ENCODE assay signal across 8 cellular contexts in the genomic region with DNA sequence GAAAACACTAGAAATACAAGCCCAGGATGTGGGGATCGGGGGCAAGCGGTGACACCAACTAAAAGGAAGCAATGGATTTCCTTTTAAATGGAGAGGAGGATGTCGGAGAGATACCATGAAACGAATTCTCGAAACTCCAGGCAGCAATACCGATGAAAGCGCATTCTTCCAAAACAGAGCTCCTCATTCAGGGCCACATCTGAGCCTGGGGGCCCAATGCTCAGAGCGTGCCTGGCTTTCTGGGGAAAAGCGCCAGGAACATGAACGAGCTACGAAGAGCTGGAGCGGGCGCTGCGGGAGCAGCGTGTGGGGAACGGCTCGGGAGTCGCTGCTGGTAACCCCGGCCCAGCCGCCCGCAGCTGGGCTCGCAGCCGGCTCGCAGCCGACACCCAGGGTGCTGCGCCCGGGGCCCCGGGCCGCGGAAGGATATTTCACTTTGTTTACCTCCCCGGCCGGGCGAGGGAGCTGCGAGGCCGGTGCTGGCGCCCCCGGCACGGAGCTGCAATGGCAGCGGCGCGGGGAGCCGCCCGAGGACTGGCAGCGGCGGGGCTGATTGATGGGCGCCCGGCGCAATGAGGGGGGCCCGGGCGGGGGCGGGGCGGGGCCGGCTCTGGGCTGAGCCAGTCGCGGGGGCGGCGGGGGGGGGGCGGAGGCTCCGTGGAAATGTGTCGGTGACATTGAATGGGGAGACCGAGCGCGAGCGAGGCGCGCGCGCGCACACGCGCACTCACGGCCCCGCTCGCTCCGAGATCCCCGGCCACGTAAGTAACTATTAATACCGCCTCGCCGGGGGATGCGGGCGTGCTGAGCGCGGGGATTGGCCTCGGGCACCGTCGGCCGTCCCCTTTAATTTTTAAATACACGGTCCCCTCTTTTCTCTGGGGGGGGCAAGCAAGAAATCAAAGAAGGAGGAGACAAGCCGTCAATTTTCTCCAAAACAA. TPM values are rescaled to one million over a fixed set of nuclear protein-coding genes. Genes with fewer than 3 reads are reported as not detected.
A peak's percentile ranks its signal among the peaks of the same experiment; 100 is the strongest.
DNase-seq lines count a peak whose midpoint lies in the region; FAIRE-seq and TF ChIP-seq lines count a peak whose summit lies in the region.

A gene (plus strand): TSS at position 687 of the 941 bp plus-strand sequence. CDS start 1,372 bp downstream, outside the sequence.

- peak within 1 kb of the TSS; percentile 72 for H2BK120ac ChIP-seq in neuronal stem cell (ENCODE audit: low read depth, low read length)

- peak within 1 kb of the TSS; percentile 28 for H3K23ac ChIP-seq in neuronal stem cell (ENCODE audit: low read depth, low read length, poor library complexity)

- peak; percentile 69 for DNase-seq in DMS79 (lab: John Stamatoyannopoulos, UW)
- peak; percentile 45 for DNase-seq in H4 (ENCODE audit: low spot score)
- peak; percentile 93 for DNase-seq in MM.1S
- DNase-seq in SK-N-MC (ENCODE audit: low read depth, low spot score): no peak
- peak; percentile 84 for DNase-seq in activated naive CD4-positive, alpha-beta T cell treated with anti-CD3 and anti-CD28 coated beads for 36 hours
- DNase-seq in frontal cortex (ENCODE audit: low spot score in 2 of 2): peak; percentile 92 to 96
- peak; percentile 75 for DNase-seq in neuronal stem cell (ENCODE audit: low spot score)

- peak within 1 kb of the TSS; percentile 96 for H2BK5ac ChIP-seq in neuronal stem cell (ENCODE audit: low read length)

- peak within 1 kb of the TSS; percentile 76 for H2AK5ac ChIP-seq in neuronal stem cell (ENCODE audit: low read depth, low read length)

- peak within 1 kb of the TSS; percentile 89 for H3K4me3 ChIP-seq in MM.1S (ENCODE audit: low read length)
- H3K4me3 ChIP-seq in SK-N-MC: peak within 1 kb of the TSS; percentile 89
- peak within 1 kb of the TSS; percentile 76 to 94 for H3K4me3 ChIP-seq in neuronal stem cell (ENCODE audit: low read length in 2 of 2)
- H3K4me3 ChIP-seq in subcutaneous abdominal adipose tissue (ENCODE audit: low read depth in 1 of 5, low read length in 5 of 5): peak within 1 kb of the TSS; percentile 71 to 86 (median 85)

- intact Hi-C loops in activated naive CD4-positive, alpha-beta T cell treated with anti-CD3 and anti-CD28 coated beads for 36 hours (cut with micrococcal nuclease): loop anchor here (1.0 to 5.0 kb wide), 14 partner anchors 161 to 1029 kb away; no protein-coding TSS in a partner anchor

- peak within 1 kb of the TSS; percentile 70 for H3K9ac ChIP-seq in MM.1S (ENCODE audit: low read length)
- peak within 1 kb of the TSS; percentile 79 for H3K9ac ChIP-seq in SK-N-MC (ENCODE audit: insufficient read length)
- H3K9ac ChIP-seq in neuronal stem cell (ENCODE audit: low read depth, low read length, poor library complexity): peak within 1 kb of the TSS; percentile 93
- peak within 1 kb of the TSS; percentile 44 to 90 (median 81) for H3K9ac ChIP-seq in subcutaneous abdominal adipose tissue (ENCODE audit: low read length in 5 of 5)

- H3K9me2 ChIP-seq in MM.1S (replicated peaks; ENCODE audit: insufficient read depth, low read length): no peaks in the 10 kb centered on the region

- no peak for FAIRE-seq in frontal cortex (lab: Jason Lieb, UNC)

- H3K4me3 Mint-ChIP-seq in activated naive CD4-positive, alpha-beta T cell treated with anti-CD3 and anti-CD28 coated beads for 36 hours: peak within 1 kb of the TSS; percentile 96

- peaks cover 45% of the 10 kb centered on the region for H3K4me1 Mint-ChIP-seq in activated naive CD4-positive, alpha-beta T cell treated with anti-CD3 and anti-CD28 coated beads for 36 hours (ENCODE audit: low read depth)

- H2BK15ac ChIP-seq in neuronal stem cell (ENCODE audit: low read length): peak within 1 kb of the TSS; percentile 68

- H3K4ac ChIP-seq in neuronal stem cell (ENCODE audit: low read length): peak within 1 kb of the TSS; percentile 94

- CTCF ChIA-PET in activated naive CD4-positive, alpha-beta T cell treated with anti-CD3 and anti-CD28 coated beads for 36 hours (lab: Charles Lee): interaction anchor here (0.6 to 4.1 kb wide), 37 partner anchors 9 to 888 kb away, joined by 3 to 33 read pairs (median 4); no protein-coding TSS in a partner anchor

- peak within 1 kb of the TSS; percentile 97 for H3K14ac ChIP-seq in neuronal stem cell (ENCODE audit: low read length)

- H3F3A ChIP-seq in MM.1S (ENCODE audit: insufficient read depth, low read length): 0 out of 2 replicates have a peak, but pooled peaks cover 10% of the 10 kb centered on the region

- H3K79me2 ChIP-seq in MM.1S (ENCODE audit: low read length): 0 out of 2 replicates have a peak, but pooled peaks cover 4% of the 10 kb centered on the region

- no peaks in the 10 kb centered on the region for H3K9me3 Mint-ChIP-seq in activated naive CD4-positive, alpha-beta T cell treated with anti-CD3 and anti-CD28 coated beads for 36 hours

- no peaks in the 10 kb centered on the region for H4K20me1 ChIP-seq in MM.1S (ENCODE audit: insufficient read depth, low read length)

- H3K27me3 Mint-ChIP-seq in activated naive CD4-positive, alpha-beta T cell treated with anti-CD3 and anti-CD28 coated beads for 36 hours (ENCODE audit: low read depth): peaks cover 1% of the 10 kb centered on the region

- peak within 1 kb of the TSS; percentile 82 for H4K91ac ChIP-seq in neuronal stem cell (ENCODE audit: low read depth, low read length, poor library complexity)

- peak within 1 kb of the TSS; percentile 94 for H2AFZ ChIP-seq in MM.1S (ENCODE audit: low read length)
- peak within 1 kb of the TSS; percentile 86 for H2AFZ ChIP-seq in neuronal stem cell (ENCODE audit: low read length)

- no peaks in the 10 kb centered on the region for H3K79me1 ChIP-seq in neuronal stem cell (ENCODE audit: low read depth, low read length)

- peak within 1 kb of the TSS; percentile 76 for H3K27ac Mint-ChIP-seq in activated naive CD4-positive, alpha-beta T cell treated with anti-CD3 and anti-CD28 coated beads for 36 hours

- peak within 1 kb of the TSS; percentile 59; the same call in 1 of the 2 replicates for H3K27ac ChIP-seq in MM.1S (ENCODE audit: low read length)
- H3K27ac ChIP-seq in SK-N-MC: peak within 1 kb of the TSS; percentile 87
- peak within 1 kb of the TSS; percentile 83 for H3K27ac ChIP-seq in neuronal stem cell (replicated peaks; ENCODE audit: low read length)
- H3K27ac ChIP-seq in subcutaneous abdominal adipose tissue (ENCODE audit: low read depth, low read length): peak within 1 kb of the TSS; percentile 93

- H3K36me3 ChIP-seq in MM.1S (replicated peaks; ENCODE audit: insufficient read depth, low read length) (no peaks in the 10 kb centered on the region), SK-N-MC (ENCODE audit: insufficient read depth, low read length) (no peaks in the 10 kb centered on the region), neuronal stem cell (replicated peaks in 1 of 2; ENCODE audit: control insufficient read depth in 2 of 2, insufficient read depth in 2 of 2, low read length in 2 of 2) (peaks cover 0 to 11% of the 10 kb centered on the region in 2 donors), subcutaneous abdominal adipose tissue (ENCODE audit: control insufficient read depth in 5 of 5, insufficient read depth in 5 of 5, low read length in 5 of 5) (no peaks in the 10 kb centered on the region)

- H3K27me3 ChIP-seq in MM.1S (replicated peaks; ENCODE audit: insufficient read depth, low read length) (no peaks in the 10 kb centered on the region), neuronal stem cell (ENCODE audit: control insufficient read depth in 3 of 3, insufficient read depth in 3 of 3, low read depth in 1 of 3, low read length in 3 of 3) (no peaks in the 10 kb centered on the region), subcutaneous abdominal adipose tissue (ENCODE audit: control insufficient read depth in 5 of 5, insufficient read depth in 4 of 5, low read length in 5 of 5) (no peaks in the 10 kb centered on the region)

- H3K4me1 ChIP-seq in MM.1S (ENCODE audit: low read length): 0 out of 2 replicates have a peak, but pooled peaks cover 3% of the 10 kb centered on the region
- peaks cover 5 to 14% of the 10 kb centered on the region in 2 donors for H3K4me1 ChIP-seq in neuronal stem cell (ENCODE audit: control insufficient read depth in 2 of 2, insufficient read depth in 1 of 2, low read depth in 1 of 2, low read length in 2 of 2)
- peaks cover 2 to 63% (median 51%) of the 10 kb centered on the region in 5 donors for H3K4me1 ChIP-seq in subcutaneous abdominal adipose tissue (ENCODE audit: control insufficient read depth in 5 of 5, insufficient read depth in 5 of 5, low read length in 5 of 5)

- H3K4me2 ChIP-seq in MM.1S (ENCODE audit: low read depth, low read length): peak within 1 kb of the TSS; percentile 93
- peak within 1 kb of the TSS; percentile 76 for H3K4me2 ChIP-seq in neuronal stem cell (ENCODE audit: insufficient read depth, low read length, poor library complexity, severe bottlenecking)

- WGBS in neuronal stem cell (ENCODE audit: extremely low coverage in 2 of 2, insufficient read length in 2 of 2, insufficient replicate concordance in 1 of 2), 2 donors: no CpG with 5 or more reads among the region's 90 CpGs

- H2BK12ac ChIP-seq in neuronal stem cell (ENCODE audit: low read length): no peak within 1 kb of the TSS

- peak within 1 kb of the TSS; percentile 96 for H3K18ac ChIP-seq in neuronal stem cell (ENCODE audit: low read length)

- H3K9me3 ChIP-seq in MM.1S (replicated peaks; ENCODE audit: insufficient read depth, low read length): no peaks in the 10 kb centered on the region
- H3K9me3 ChIP-seq in SK-N-MC (ENCODE audit: low read depth, low read length): no peaks in the 10 kb centered on the region
- no peaks in the 10 kb centered on the region for H3K9me3 ChIP-seq in neuronal stem cell (replicated peaks in 1 of 2; ENCODE audit: control insufficient read depth in 2 of 2, insufficient read depth in 1 of 2, low read depth in 1 of 2, low read length in 2 of 2)
- no peaks in the 10 kb centered on the region for H3K9me3 ChIP-seq in subcutaneous abdominal adipose tissue (ENCODE audit: control insufficient read depth in 5 of 5, low read length in 5 of 5)

- TF ChIP-seq CTCF in MM.1S (IDR thresholded peaks at IDR 0.05; ENCODE audit: low read length): no peak

- H3K36me3 Mint-ChIP-seq in activated naive CD4-positive, alpha-beta T cell treated with anti-CD3 and anti-CD28 coated beads for 36 hours (ENCODE audit: low read depth): no peaks in the 10 kb centered on the region

- no peak within 1 kb of the TSS for H4K8ac ChIP-seq in neuronal stem cell (ENCODE audit: low read depth, low read length)

RNA-seq across cellular contexts. Expression of the gene that starts here (rescaled TPM):
- 31.4 and 34.8 TPM in 2 replicates for total RNA-seq in H4 (2014; rRNA removed; shearing (Covaris generic))
- total RNA-seq in activated naive CD4-positive, alpha-beta T cell treated with anti-CD3 and anti-CD28 coated beads for 36 hours: 1 to 10 TPM; 3.7 to 4.4 TPM
- total RNA-seq in frontal cortex: 82.7 TPM
- 85.5 TPM for polyA plus RNA-seq in neuronal stem cell (2013, experiment 1 of 2)
- polyA plus RNA-seq in neuronal stem cell (2013, experiment 2 of 2): 83.2 TPM
